Comparison of ENCODE assay signal across 25 cellular contexts in genomic region chr7:50727072-50727471, GRCh38. TPM values are rescaled to one million over a fixed set of nuclear protein-coding genes. Genes with fewer than 3 reads are reported as not detected.
DNase-seq lines count a peak whose midpoint lies in the region; ATAC-seq, FAIRE-seq and TF ChIP-seq lines count a peak whose summit lies in the region.
"Had no signal": no experiment of that assay in that cellular context is flagged by ENCODE, and none has a peak within 500 bp of the region (broad histone marks: within the 10 kb centered on the region; RNA-seq: fewer than 3 reads in every experiment).

No MANE protein-coding gene starts in this region.

- WGBS in spleen, 5 donors: 57 to 77% (median 62%) methylated on average over 3 of the region's 3 CpGs

- H3K27ac ChIP-seq in spleen: peak overlapping the region in 5 of 8 donors; percentile 2 to 93 (median 20)
- H3K27ac ChIP-seq: A549, PC-9 had no signal

- TF ChIP-seq CTCF in activated CD8-positive, alpha-beta T cell treated with anti-CD3 and anti-CD28 coated beads for 36 hours (IDR thresholded peaks at IDR 0.05): no peak
- TF ChIP-seq CTCF in bronchial epithelial cell (IDR thresholded peaks at IDR 0.05; ENCODE audit: insufficient read depth, low read length, severe bottlenecking): no peak
- no peak for TF ChIP-seq CTCF in fibroblast of pulmonary artery (IDR thresholded peaks at IDR 0.05; ENCODE audit: low read length, missing control alignments)
- no peak for TF ChIP-seq CTCF in spleen (IDR thresholded peaks at IDR 0.05 in 8 of 11, conservative IDR thresholded peaks at IDR 0.05 in 3 of 11)

- no peaks in the 10 kb centered on the region for H3K9me3 Mint-ChIP-seq in activated CD8-positive, alpha-beta T cell treated with anti-CD3 and anti-CD28 coated beads for 36 hours
- no peaks in the 10 kb centered on the region for H3K9me3 Mint-ChIP-seq in activated CD8-positive, alpha-beta T cell treated with anti-CD3 and anti-CD28 coated beads, Interleukin-2, amount 10 ng/mL, durations not matched to agents 7 days and 5 days (ENCODE audit: insufficient read depth)
- H3K9me3 Mint-ChIP-seq: activated CD4-positive, alpha-beta T cell treated with anti-CD3 and anti-CD28 coated beads, Interleukin-2, amount 10 ng/mL, durations not matched to agents 24 days and 14 days; activated naive CD8-positive, alpha-beta T cell treated with anti-CD3 and anti-CD28 coated beads, Interleukin-2, amount 50 U/mL, for 24 hours; activated T-helper 2 cell treated with anti-CD3 and anti-CD28 coated beads, Interferon-gamma antibody, Interleukin-2, Interleukin-4, amounts not matched to agents 10 μg/mL and 5 μg/mL and 100 μg/mL, durations not matched to agents 14 hours and 24 hours and 36 hours; naive thymus-derived CD4-positive, alpha-beta T cell had no signal

- no peak overlapping the region for H3K4me3 Mint-ChIP-seq in activated CD8-positive, alpha-beta T cell treated with anti-CD3 and anti-CD28 coated beads for 36 hours
- H3K4me3 Mint-ChIP-seq in activated CD8-positive, alpha-beta T cell treated with anti-CD3 and anti-CD28 coated beads, Interleukin-2, amount 10 ng/mL, durations not matched to agents 7 days and 5 days: no peak overlapping the region
- H3K4me3 Mint-ChIP-seq: activated CD4-positive, alpha-beta T cell treated with anti-CD3 and anti-CD28 coated beads, Interleukin-2, amount 10 ng/mL, durations not matched to agents 24 days and 14 days; activated naive CD8-positive, alpha-beta T cell treated with anti-CD3 and anti-CD28 coated beads, Interleukin-2, amount 50 U/mL, for 24 hours; B cell; naive thymus-derived CD4-positive, alpha-beta T cell had no signal

- H3K9me3 ChIP-seq in spleen: no peaks in the 10 kb centered on the region
- H3K9me3 ChIP-seq: A549, heart left ventricle, upper lobe of left lung had no signal

- POLR2A ChIA-PET in activated CD8-positive, alpha-beta T cell treated with anti-CD3 and anti-CD28 coated beads for 36 hours (lab: Charles Lee): no interaction called here
- POLR2A ChIA-PET in activated CD8-positive, alpha-beta T cell treated with anti-CD3 and anti-CD28 coated beads, Interleukin-2, amount 10 ng/mL, durations not matched to agents 7 days and 5 days (lab: Charles Lee): no interaction called here

- no peak for TF ChIP-seq POLR2A in spleen (IDR thresholded peaks at IDR 0.05)

- H3K27me3 Mint-ChIP-seq in activated CD8-positive, alpha-beta T cell treated with anti-CD3 and anti-CD28 coated beads for 36 hours: no peaks in the 10 kb centered on the region
- H3K27me3 Mint-ChIP-seq in activated CD8-positive, alpha-beta T cell treated with anti-CD3 and anti-CD28 coated beads, Interleukin-2, amount 10 ng/mL, durations not matched to agents 7 days and 5 days (ENCODE audit: low read depth): no peaks in the 10 kb centered on the region
- H3K27me3 Mint-ChIP-seq: activated CD4-positive, alpha-beta T cell treated with anti-CD3 and anti-CD28 coated beads, Interleukin-2, amount 10 ng/mL, durations not matched to agents 24 days and 14 days; activated naive CD8-positive, alpha-beta T cell treated with anti-CD3 and anti-CD28 coated beads, Interleukin-2, amount 50 U/mL, for 24 hours had no signal

- no peak overlapping the region for H3K27ac Mint-ChIP-seq in activated CD8-positive, alpha-beta T cell treated with anti-CD3 and anti-CD28 coated beads for 36 hours
- no peak overlapping the region for H3K27ac Mint-ChIP-seq in activated CD8-positive, alpha-beta T cell treated with anti-CD3 and anti-CD28 coated beads, Interleukin-2, amount 10 ng/mL, durations not matched to agents 7 days and 5 days
- H3K27ac Mint-ChIP-seq: activated CD4-positive, alpha-beta T cell treated with anti-CD3 and anti-CD28 coated beads, Interleukin-2, amount 10 ng/mL, durations not matched to agents 24 days and 14 days; activated naive CD8-positive, alpha-beta T cell treated with anti-CD3 and anti-CD28 coated beads, Interleukin-2, amount 50 U/mL, for 24 hours; activated T-helper 2 cell treated with anti-CD3 and anti-CD28 coated beads, Interferon-gamma antibody, Interleukin-2, Interleukin-4, amounts not matched to agents 10 μg/mL and 5 μg/mL and 100 μg/mL, durations not matched to agents 14 hours and 24 hours and 36 hours; B cell; naive thymus-derived CD4-positive, alpha-beta T cell had no signal

- H3K27me3 ChIP-seq in bronchial epithelial cell (ENCODE audit: control insufficient read depth, insufficient read depth, low read length): no peaks in the 10 kb centered on the region
- peaks cover 0 to 4% (median 0%) of the 10 kb centered on the region in 7 donors for H3K27me3 ChIP-seq in spleen (replicated peaks in 1 of 7)
- H3K27me3 ChIP-seq: heart left ventricle, upper lobe of left lung had no signal

- FAIRE-seq in bronchial epithelial cell (lab: Jason Lieb, UNC): no peak
- FAIRE-seq: A549, colon, G401.6, TTC549 had no signal

- peaks cover 6 to 98% (median 60%) of the 10 kb centered on the region in 6 donors for H3K4me1 ChIP-seq in spleen

- peak; percentile 60 for ATAC-seq in activated CD8-positive, alpha-beta T cell treated with anti-CD3 and anti-CD28 coated beads for 36 hours
- no peak for ATAC-seq in activated CD8-positive, alpha-beta T cell treated with anti-CD3 and anti-CD28 coated beads, Interleukin-2, amount 10 ng/mL, durations not matched to agents 7 days and 5 days
- no peak for ATAC-seq in HG02938 (IDR thresholded peaks at IDR 0.05; ENCODE audit: unreplicated experiment)
- ATAC-seq: A549; activated naive CD8-positive, alpha-beta T cell treated with anti-CD3 and anti-CD28 coated beads, Interleukin-2, amount 50 U/mL, for 24 hours; heart left ventricle; naive thymus-derived CD4-positive, alpha-beta T cell had no signal

- H3K36me3 Mint-ChIP-seq in activated CD8-positive, alpha-beta T cell treated with anti-CD3 and anti-CD28 coated beads for 36 hours (ENCODE audit: low read depth): no peaks in the 10 kb centered on the region
- no peaks in the 10 kb centered on the region for H3K36me3 Mint-ChIP-seq in activated CD8-positive, alpha-beta T cell treated with anti-CD3 and anti-CD28 coated beads, Interleukin-2, amount 10 ng/mL, durations not matched to agents 7 days and 5 days (ENCODE audit: low read depth)

- peak; percentile 5 for DNase-seq in activated CD8-positive, alpha-beta T cell treated with anti-CD3 and anti-CD28 coated beads for 36 hours
- no peak for DNase-seq in activated CD8-positive, alpha-beta T cell treated with anti-CD3 and anti-CD28 coated beads, Interleukin-2, amount 10 ng/mL, durations not matched to agents 7 days and 5 days
- DNase-seq in bronchial epithelial cell (ENCODE audit: low read depth): peak; percentile 46
- DNase-seq in fibroblast of pulmonary artery (ENCODE audit: low read depth): peak; percentile 53
- DNase-seq in spleen: peak; percentile 36
- no peak for DNase-seq in activated gamma-delta T cell treated with Interleukin-2 at 50 U/mL for 16 hours
- DNase-seq in central memory CD4-positive, alpha-beta T cell: no peak
- DNase-seq: activated CD4-positive, alpha-beta T cell treated with anti-CD3 and anti-CD28 coated beads, Interleukin-2, amount 10 ng/mL, durations not matched to agents 24 days and 14 days; activated naive CD8-positive, alpha-beta T cell treated with anti-CD3 and anti-CD28 coated beads, Interleukin-2, amount 50 U/mL, for 24 hours; heart left ventricle; KBM-7; naive thymus-derived CD4-positive, alpha-beta T cell; NCI-H1436; NCI-H510A treated with DMSO at 0.1 percent for 48 hours; nucleus accumbens; PC-9; SHP77 treated with DMSO at 0.1 percent for 48 hours; upper lobe of left lung had no signal

- H3K4me3 ChIP-seq in bronchial epithelial cell (ENCODE audit: low read depth, low read length) (no peak overlapping the region), fibroblast of pulmonary artery (replicated peaks; ENCODE audit: low read depth, low read length) (no peak overlapping the region), spleen (no peak overlapping the region)
- H3K4me3 ChIP-seq: A549, heart left ventricle, PC-9, upper lobe of left lung had no signal

- CTCF ChIA-PET in activated CD8-positive, alpha-beta T cell treated with anti-CD3 and anti-CD28 coated beads for 36 hours (lab: Charles Lee): no interaction called here
- CTCF ChIA-PET in activated CD8-positive, alpha-beta T cell treated with anti-CD3 and anti-CD28 coated beads, Interleukin-2, amount 10 ng/mL, durations not matched to agents 7 days and 5 days (lab: Charles Lee): no interaction called here

- peaks cover 11% of the 10 kb centered on the region for H3K4me1 Mint-ChIP-seq in activated CD8-positive, alpha-beta T cell treated with anti-CD3 and anti-CD28 coated beads for 36 hours (ENCODE audit: low read depth)
- peaks cover 20% of the 10 kb centered on the region for H3K4me1 Mint-ChIP-seq in activated CD8-positive, alpha-beta T cell treated with anti-CD3 and anti-CD28 coated beads, Interleukin-2, amount 10 ng/mL, durations not matched to agents 7 days and 5 days (ENCODE audit: low read depth)
- H3K4me1 Mint-ChIP-seq: B cell had no signal

- peaks cover 14% of the 10 kb centered on the region for H3K36me3 ChIP-seq in bronchial epithelial cell (ENCODE audit: control insufficient read depth, insufficient read depth, low read length)
- H3K36me3 ChIP-seq in spleen: peaks cover 0 to 5% (median 0%) of the 10 kb centered on the region in 6 donors
- H3K36me3 ChIP-seq: upper lobe of left lung had no signal

- intact Hi-C loops in activated CD8-positive, alpha-beta T cell treated with anti-CD3 and anti-CD28 coated beads for 36 hours (cut with micrococcal nuclease): no loop called here
- intact Hi-C loops in spleen (cut with DNase I; ENCODE audit: low total_unique reads): no loop called here

RNA-seq across cellular contexts. Expression of gene GRB10, which starts 55.6 kb away (rescaled TPM):
- 1 to 10 TPM; 5.6 to 6.9 TPM for total RNA-seq in activated CD8-positive, alpha-beta T cell treated with anti-CD3 and anti-CD28 coated beads for 36 hours
- total RNA-seq in activated CD8-positive, alpha-beta T cell treated with anti-CD3 and anti-CD28 coated beads, Interleukin-2, amount 10 ng/mL, durations not matched to agents 7 days and 5 days: 1 to 10 TPM; 6.3 to 6.6 TPM
- total RNA-seq in bronchial epithelial cell (65.9 and 67.7 TPM in 2 replicates), spleen (100 to 1,000 TPM in 6 of 7 donors, 10 to 100 TPM in 1; 80.4 to 159 (median 130) TPM)
- 10 to 100 TPM; 11.3 to 31.1 (median 23.2) TPM for polyA plus RNA-seq in spleen
- total RNA-seq: B cell had no signal

Comparison
In these comparisons a context has a peak if more than half of its experiments do, and no peak if none do; other contexts are left out.
1. DNase-seq: peak in activated CD8-positive, alpha-beta T cell treated with anti-CD3 and anti-CD28 coated beads for 36 hours (single experiment), bronchial epithelial cell (single experiment), fibroblast of pulmonary artery (single experiment) and spleen (single experiment); none in activated CD8-positive, alpha-beta T cell treated with anti-CD3 and anti-CD28 coated beads, Interleukin-2, amount 10 ng/mL, durations not matched to agents 7 days and 5 days (single experiment), activated gamma-delta T cell treated with Interleukin-2 at 50 U/mL for 16 hours (single experiment) and central memory CD4-positive, alpha-beta T cell (single experiment).